15 cellular contexts compared by ENCODE assay signal in genomic region chr1:236206548-236206947, GRCh38.
A peak's percentile ranks its signal among the peaks of the same experiment; 100 is the strongest.
DNase-seq lines count a peak whose midpoint lies in the region; ATAC-seq and TF ChIP-seq lines count a peak whose summit lies in the region.
"Had no signal": no experiment of that assay in that cellular context is flagged by ENCODE, and none has a peak within 500 bp of the region (broad histone marks: within the 10 kb centered on the region; RNA-seq: fewer than 3 reads in every experiment).

No MANE protein-coding gene starts in this region.

- peaks cover 0 to 6% of the 10 kb centered on the region in 2 donors for H3K4me1 ChIP-seq in right atrium auricular region
- no peaks in the 10 kb centered on the region for H3K4me1 ChIP-seq in gastroesophageal sphincter
- H3K4me1 ChIP-seq in upper lobe of right lung: no peaks in the 10 kb centered on the region
- peaks cover 7% of the 10 kb centered on the region for H3K4me1 ChIP-seq in GM23248 (ENCODE audit: insufficient read depth)

- H3K27ac Mint-ChIP-seq in mesothelial cell of epicardium: peak overlapping the region; percentile 26
- H3K27ac Mint-ChIP-seq: activated naive CD4-positive, alpha-beta T cell treated with anti-CD3 and anti-CD28 coated beads, Interleukin-2, amount 50 U/mL, for 24 hours had no signal

- WGBS in gastroesophageal sphincter (ENCODE audit: low coverage in 1 of 2), 2 donors: 66 to 87% methylated on average over 2 to 3 of the region's 4 CpGs
- 75 to 76% methylated on average over 4 of the region's 4 CpGs for WGBS in GM23248 (ENCODE audit: low coverage in 1 of 2, low lambda C conversion rate in 2 of 2, missing lambda C conversion rate in 2 of 2), 2 experiments

- ATAC-seq in Right ventricle myocardium inferior: peak; percentile 91
- ATAC-seq in gastroesophageal sphincter: peak; percentile 87
- ATAC-seq in upper lobe of right lung: peak; percentile 93

- TF ChIP-seq EP300 in gastroesophageal sphincter (IDR thresholded peaks at IDR 0.05): no peak

- H3K36me3 ChIP-seq in right atrium auricular region (peaks cover 20% of the 10 kb centered on the region), gastroesophageal sphincter (peaks cover 0 to 35% of the 10 kb centered on the region in 2 donors), upper lobe of right lung (no peaks in the 10 kb centered on the region), GM23248 (ENCODE audit: low read depth) (no peaks in the 10 kb centered on the region)

- H3K27ac ChIP-seq in right atrium auricular region (peak overlapping the region in 1 of 2 donors; percentile 37), gastroesophageal sphincter (peak overlapping the region in 1 of 4 donors; percentile 7), upper lobe of right lung (no peak overlapping the region), dorsolateral prefrontal cortex (peak overlapping the region in 3 of 59 donors; percentile 13 to 20 (median 15)), GM23248 (no peak overlapping the region)

- H3K27me3 ChIP-seq in right atrium auricular region: no peaks in the 10 kb centered on the region
- H3K27me3 ChIP-seq in gastroesophageal sphincter: no peaks in the 10 kb centered on the region
- H3K27me3 ChIP-seq in upper lobe of right lung: no peaks in the 10 kb centered on the region
- H3K27me3 ChIP-seq in dorsolateral prefrontal cortex: no peaks in the 10 kb centered on the region
- H3K27me3 ChIP-seq in GM23248 (replicated peaks; ENCODE audit: insufficient read depth): no peaks in the 10 kb centered on the region
- H3K27me3 ChIP-seq: esophagus muscularis mucosa had no signal

- no peak for TF ChIP-seq POLR2A in gastroesophageal sphincter (IDR thresholded peaks at IDR 0.05)

- no peak overlapping the region for H3K9ac ChIP-seq in GM23248

- H3K4me2 ChIP-seq in GM23248 (ENCODE audit: unreplicated experiment): no peak overlapping the region

- no peak overlapping the region for H3K4me3 Mint-ChIP-seq in mesothelial cell of epicardium
- H3K4me3 Mint-ChIP-seq: activated naive CD4-positive, alpha-beta T cell treated with anti-CD3 and anti-CD28 coated beads, Interleukin-2, amount 50 U/mL, for 24 hours had no signal

- intact Hi-C loops in Right ventricle myocardium inferior (cut with DNase I): no loop called here
- intact Hi-C loops in upper lobe of right lung (cut with DNase I): no loop called here
- intact Hi-C loops in dorsolateral prefrontal cortex (cut with DNase I): no loop called here

- H3K36me3 Mint-ChIP-seq in mesothelial cell of epicardium: peaks cover 50% of the 10 kb centered on the region

- no peak for DNase-seq in Right ventricle myocardium inferior (ENCODE audit: missing footprints)
- DNase-seq in right atrium auricular region (ENCODE audit: low spot score): no peak
- no peak for DNase-seq in mesothelial cell of epicardium (ENCODE audit: low spot score in 2 of 2, unreplicated experiment in 2 of 2)
- DNase-seq in upper lobe of right lung: no peak
- no peak for DNase-seq in AG08396 (ENCODE audit: low spot score)
- no peak for DNase-seq in dorsolateral prefrontal cortex
- no peak for DNase-seq in GM23248
- DNase-seq: ACHN, cerebellar nuclear complex, DMS79, NCI-H446 treated with DMSO at 0.1 percent for 48 hours, T-helper 9 cell had no signal

- peaks cover 8% of the 10 kb centered on the region; the same call in 1 of the 2 replicates for H3F3A ChIP-seq in GM23248 (ENCODE audit: insufficient read depth)

- TF ChIP-seq CTCF in right atrium auricular region (IDR thresholded peaks at IDR 0.05) (no peak), gastroesophageal sphincter (IDR thresholded peaks at IDR 0.05) (no peak), mesothelial cell of epicardium (IDR thresholded peaks at IDR 0.05; ENCODE audit: unreplicated experiment) (no peak), upper lobe of right lung (IDR thresholded peaks at IDR 0.05) (no peak), dorsolateral prefrontal cortex (IDR thresholded peaks at IDR 0.05 in 54 of 56, conservative IDR thresholded peaks at IDR 0.05 in 2 of 56; ENCODE audit: low read depth in 1 of 56, partially characterized antibody in 56 of 56) (no peak)

- H2AFZ ChIP-seq in GM23248: no peak overlapping the region

- peaks cover 0 to 8% of the 10 kb centered on the region in 2 donors for H3K9me3 ChIP-seq in right atrium auricular region
- H3K9me3 ChIP-seq in gastroesophageal sphincter: peaks cover 0 to 19% (median 0%) of the 10 kb centered on the region in 3 donors
- H3K9me3 ChIP-seq in upper lobe of right lung: no peaks in the 10 kb centered on the region
- H3K9me3 ChIP-seq in GM23248 (ENCODE audit: low read depth): no peaks in the 10 kb centered on the region

- peaks cover 29% of the 10 kb centered on the region for H3K9me3 Mint-ChIP-seq in mesothelial cell of epicardium

- in situ Hi-C loops in GM23248 (cut with MboI): no loop called here

- H3K4me3 ChIP-seq in right atrium auricular region (no peak overlapping the region), gastroesophageal sphincter (no peak overlapping the region), upper lobe of right lung (no peak overlapping the region), dorsolateral prefrontal cortex (no peak overlapping the region), GM23248 (no peak overlapping the region)
- H3K4me3 ChIP-seq: esophagus muscularis mucosa had no signal

- H3K27me3 Mint-ChIP-seq in mesothelial cell of epicardium (ENCODE audit: low read depth): no peaks in the 10 kb centered on the region
- H3K27me3 Mint-ChIP-seq: activated naive CD4-positive, alpha-beta T cell treated with anti-CD3 and anti-CD28 coated beads, Interleukin-2, amount 50 U/mL, for 24 hours had no signal

- H3K4me1 Mint-ChIP-seq in mesothelial cell of epicardium: peaks cover 16% of the 10 kb centered on the region
- H3K4me1 Mint-ChIP-seq: activated naive CD4-positive, alpha-beta T cell treated with anti-CD3 and anti-CD28 coated beads, Interleukin-2, amount 50 U/mL, for 24 hours had no signal

- no peaks in the 10 kb centered on the region for H3K9me2 ChIP-seq in GM23248 (ENCODE audit: insufficient read depth)

- H4K20me1 ChIP-seq in GM23248 (ENCODE audit: insufficient read depth): no peaks in the 10 kb centered on the region

- no peaks in the 10 kb centered on the region for H3K79me2 ChIP-seq in GM23248 (ENCODE audit: insufficient read depth)
